ENCODE assay signal across 1 cellular context in genomic region chr17:57373071-57373470, GRCh38.
TF ChIP-seq lines count a peak whose summit lies in the region.

No MANE protein-coding gene starts in this region.

TF ChIP-seq in IMR-90, 13 proteins besides CTCF, POLR2A, EP300 and RAD21 (continued from another document):
- TF ChIP-seq MAZ (IDR thresholded peaks at IDR 0.05; ENCODE audit: borderline replicate concordance, low read depth, low read length) (no peak), MAFK (IDR thresholded peaks at IDR 0.05; ENCODE audit: low read depth, low read length) (no peak), NFE2L2 (IDR thresholded peaks at IDR 0.05; ENCODE audit: low read depth, low read length) (no peak), CEBPB (IDR thresholded peaks at IDR 0.05; ENCODE audit: low read depth, low read length) (no peak), SMC3 (IDR thresholded peaks at IDR 0.05; ENCODE audit: low read depth, low read length) (no peak), USF2 (IDR thresholded peaks at IDR 0.05; ENCODE audit: low read depth, low read length) (no peak), MXI1 (IDR thresholded peaks at IDR 0.05; ENCODE audit: borderline replicate concordance, low read depth, low read length) (no peak)
